Comparison of ENCODE assay signal across 22 cellular contexts in genomic region chr17:57545836-57546305, GRCh38.
DNase-seq lines count a peak whose midpoint lies in the region; ATAC-seq and TF ChIP-seq lines count a peak whose summit lies in the region.
"Had no signal": no experiment of that assay in that cellular context is flagged by ENCODE, and none has a peak within 500 bp of the region (broad histone marks: within the 10 kb centered on the region; RNA-seq: fewer than 3 reads in every experiment).

No MANE protein-coding gene starts in this region.

- peaks cover 46% of the 10 kb centered on the region for H3K4me1 Mint-ChIP-seq in activated T-cell treated with anti-CD3 and anti-CD28 coated beads, Interleukin-2, amount 50 U/mL, for 24 hours (ENCODE audit: low read depth)

- CTCF ChIA-PET in HEK293 (lab: Yijun Ruan, JAX) = interaction anchor here (1.9 to 3.8 kb wide), 2 partner anchors 52 to 303 kb away, joined by 12 to 19 read pairs; no protein-coding TSS in a partner anchor

- no peak for TF ChIP-seq POLR2A in GM18505 (IDR thresholded peaks at IDR 0.05; ENCODE audit: borderline replicate concordance, extremely low read depth, insufficient read depth, insufficient read length)

- POLR2A ChIA-PET in HEK293 (lab: Yijun Ruan, JAX) = no interaction called here

- TF ChIP-seq CTCF in BE2C (IDR thresholded peaks at IDR 0.05; ENCODE audit: low read depth, low read length) (no peak), HEK293 (tag by site-specific recombination; IDR thresholded peaks at IDR 0.05) (no peak), upper lobe of right lung (IDR thresholded peaks at IDR 0.05) (no peak)

- H3K4me3 ChIP-seq in BE2C (ENCODE audit: low read depth, low read length) (0 out of 2 replicates have a peak overlapping the region, but pooled peaks have one; percentile 1), HEK293 (ENCODE audit: low read depth, low read length) (no peak overlapping the region), upper lobe of right lung (no peak overlapping the region)
- H3K4me3 ChIP-seq: gastroesophageal sphincter, uterus had no signal

- H3K36me3 ChIP-seq in BE2C (no peaks in the 10 kb centered on the region), HEK293 (ENCODE audit: control insufficient read depth in 2 of 2, insufficient read depth in 1 of 2, low read length in 2 of 2) (no peaks in the 10 kb centered on the region), upper lobe of right lung (no peaks in the 10 kb centered on the region)
- H3K36me3 ChIP-seq: gastroesophageal sphincter, neutrophil, uterus had no signal

- H3K4me1 ChIP-seq in BE2C (peaks cover 75% of the 10 kb centered on the region), HEK293 (ENCODE audit: control insufficient read depth, insufficient read depth, low read length) (peaks cover 83% of the 10 kb centered on the region), upper lobe of right lung (no peaks in the 10 kb centered on the region)

- ATAC-seq in GM18505 (IDR thresholded peaks at IDR 0.05; ENCODE audit: unreplicated experiment) (no peak), upper lobe of right lung (no peak)
- ATAC-seq: gastroesophageal sphincter, left cardiac atrium had no signal

- no peak overlapping the region for H3K27ac Mint-ChIP-seq in activated T-cell treated with anti-CD3 and anti-CD28 coated beads, Interleukin-2, amount 50 U/mL, for 24 hours
- H3K27ac Mint-ChIP-seq: activated CD4-positive, alpha-beta T cell treated with anti-CD3 and anti-CD28 coated beads, Interleukin-2, amount 10 ng/mL, durations not matched to agents 24 days and 14 days had no signal

- no peaks in the 10 kb centered on the region for H3K36me3 Mint-ChIP-seq in activated T-cell treated with anti-CD3 and anti-CD28 coated beads, Interleukin-2, amount 50 U/mL, for 24 hours (ENCODE audit: low read depth)

- intact Hi-C loops in upper lobe of right lung (cut with DNase I) = no loop called here

- H3K9me3 ChIP-seq in BE2C = no peaks in the 10 kb centered on the region
- no peaks in the 10 kb centered on the region for H3K9me3 ChIP-seq in HEK293 (ENCODE audit: control insufficient read depth, insufficient read depth, low read depth, low read length)
- H3K9me3 ChIP-seq in upper lobe of right lung = no peaks in the 10 kb centered on the region
- H3K9me3 ChIP-seq: gastroesophageal sphincter, neutrophil, uterus had no signal

- no peaks in the 10 kb centered on the region for H3K9me3 Mint-ChIP-seq in activated T-cell treated with anti-CD3 and anti-CD28 coated beads, Interleukin-2, amount 50 U/mL, for 24 hours
- H3K9me3 Mint-ChIP-seq: activated CD4-positive, alpha-beta T cell treated with anti-CD3 and anti-CD28 coated beads, Interleukin-2, amount 10 ng/mL, durations not matched to agents 24 days and 14 days; CD4-positive, CD25-positive, alpha-beta regulatory T cell; central memory CD8-positive, alpha-beta T cell had no signal

- H3K27me3 ChIP-seq in BE2C (no peaks in the 10 kb centered on the region), upper lobe of right lung (no peaks in the 10 kb centered on the region)
- H3K27me3 ChIP-seq: gastroesophageal sphincter, neutrophil, uterus had no signal

- no peak overlapping the region for H3K4me3 Mint-ChIP-seq in activated T-cell treated with anti-CD3 and anti-CD28 coated beads, Interleukin-2, amount 50 U/mL, for 24 hours
- H3K4me3 Mint-ChIP-seq: activated CD4-positive, alpha-beta T cell treated with anti-CD3 and anti-CD28 coated beads, Interleukin-2, amount 10 ng/mL, durations not matched to agents 24 days and 14 days; CD4-positive, CD25-positive, alpha-beta regulatory T cell; central memory CD8-positive, alpha-beta T cell had no signal

- no peaks in the 10 kb centered on the region for H3K27me3 Mint-ChIP-seq in activated T-cell treated with anti-CD3 and anti-CD28 coated beads, Interleukin-2, amount 50 U/mL, for 24 hours
- H3K27me3 Mint-ChIP-seq: activated CD4-positive, alpha-beta T cell treated with anti-CD3 and anti-CD28 coated beads, Interleukin-2, amount 10 ng/mL, durations not matched to agents 24 days and 14 days; CD4-positive, CD25-positive, alpha-beta regulatory T cell; central memory CD8-positive, alpha-beta T cell had no signal

- H3K27ac ChIP-seq in HEK293 (ENCODE audit: extremely low read depth, low read depth, low read length) (peak overlapping the region; percentile 95), upper lobe of right lung (no peak overlapping the region)
- H3K27ac ChIP-seq: gastroesophageal sphincter, neutrophil, uterus had no signal

- peak; percentile 65 for DNase-seq in BE2C
- peak; percentile 70 for DNase-seq in NCI-H69 (lab: John Stamatoyannopoulos, UW)
- DNase-seq in left kidney (ENCODE audit: low read depth, low spot score) = peak; percentile 77
- DNase-seq in stimulated activated CD4-positive, alpha-beta T cell treated with anti-CD3 and anti-CD28 coated beads, Interleukin-4, amount 100 ng/mL, for 1 hour = no peak
- no peak for DNase-seq in activated T-cell treated with anti-CD3 and anti-CD28 coated beads, Interleukin-2, amount 50 U/mL, for 24 hours
- DNase-seq in upper lobe of right lung = no peak
- DNase-seq: activated CD4-positive, alpha-beta T cell treated with anti-CD3 and anti-CD28 coated beads, Interleukin-2, amount 10 ng/mL, durations not matched to agents 24 days and 14 days; activated gamma-delta T cell; amygdala; CD4-positive, CD25-positive, alpha-beta regulatory T cell; left cardiac atrium; midbrain; NCI-H226; stimulated activated CD8-positive, alpha-beta memory T cell treated with anti-CD3 and anti-CD28 coated beads, Interleukin-4, amount 100 ng/mL, for 48 hours; substantia nigra; T-helper 1 cell; uterus had no signal

TF ChIP-seq in HEK293, 187 proteins besides CTCF, POLR2A, EP300 and RAD21 (continues in another document):
- TF ChIP-seq ZBTB26 (tag by site-specific recombination; optimal IDR thresholded peaks at IDR 0.05) = no peak
- TF ChIP-seq ZNF404 (tag by site-specific recombination; IDR thresholded peaks at IDR 0.05) = no peak
- TF ChIP-seq GLI2 (tag by site-specific recombination; IDR thresholded peaks at IDR 0.05; ENCODE audit: borderline replicate concordance, low read depth) = no peak
- peak; percentile 23; the same call in 1 of the 2 replicates for TF ChIP-seq ZNF394 (tag by site-specific recombination; IDR thresholded peaks at IDR 0.05; ENCODE audit: borderline replicate concordance)
- TF ChIP-seq ZNF311 (tag by site-specific recombination; IDR thresholded peaks at IDR 0.05; ENCODE audit: borderline replicate concordance) = no peak
- TF ChIP-seq SCRT1 (tag by site-specific recombination; IDR thresholded peaks at IDR 0.05; ENCODE audit: borderline replicate concordance) = no peak
- 0 out of 2 replicates have a peak, but pooled peaks have one; percentile 4 for TF ChIP-seq ZFHX2 (tag by site-specific recombination; conservative IDR thresholded peaks at IDR 0.05)
- peak; percentile 77 for TF ChIP-seq PRDM4 (tag by site-specific recombination; IDR thresholded peaks at IDR 0.05)
- TF ChIP-seq ZNF76 (tag by site-specific recombination; IDR thresholded peaks at IDR 0.05; ENCODE audit: borderline replicate concordance, low read depth) = peak; percentile 19; the same call in 1 of the 2 replicates
- TF ChIP-seq ZNF133 (tag by site-specific recombination; IDR thresholded peaks at IDR 0.05) = no peak
- no peak for TF ChIP-seq ZNF274 (IDR thresholded peaks at IDR 0.05; ENCODE audit: low read length)
- no peak for TF ChIP-seq ZNF274 (tag by site-specific recombination; IDR thresholded peaks at IDR 0.05; ENCODE audit: borderline replicate concordance)
- peak; percentile 10; the same call in 1 of the 2 replicates for TF ChIP-seq ZNF10 (tag by site-specific recombination; IDR thresholded peaks at IDR 0.05)
- peak; percentile 68 for TF ChIP-seq ZNF341 (tag by site-specific recombination; IDR thresholded peaks at IDR 0.05; ENCODE audit: low read depth)
- peak; percentile 94 for TF ChIP-seq ZXDB (tag by site-specific recombination; IDR thresholded peaks at IDR 0.05)

Comparison
In these comparisons a context has a peak if more than half of its experiments do, and no peak if none do; other contexts are left out.
1. DNase-seq: peak in BE2C (single experiment), NCI-H69 (single experiment) and left kidney (single experiment); none in stimulated activated CD4-positive, alpha-beta T cell treated with anti-CD3 and anti-CD28 coated beads, Interleukin-4, amount 100 ng/mL, for 1 hour (single experiment), activated T-cell treated with anti-CD3 and anti-CD28 coated beads, Interleukin-2, amount 50 U/mL, for 24 hours (single experiment) and upper lobe of right lung (single experiment).